ENCODE assay signal across 14 cellular contexts in genomic region chr1:86487131-86487804, GRCh38. TPM values are rescaled to one million over a fixed set of nuclear protein-coding genes. Genes with fewer than 3 reads are reported as not detected.
DNase-seq lines count a peak whose midpoint lies in the region; ATAC-seq, FAIRE-seq and TF ChIP-seq lines count a peak whose summit lies in the region.
"Had no signal": no experiment of that assay in that cellular context is flagged by ENCODE, and none has a peak within 500 bp of the region (broad histone marks: within the 10 kb centered on the region; RNA-seq: fewer than 3 reads in every experiment).

No MANE protein-coding gene starts in this region.

- no peaks in the 10 kb centered on the region for H3K9me2 ChIP-seq in SK-N-SH
- H3K9me2 ChIP-seq in MM.1S (replicated peaks; ENCODE audit: insufficient read depth, low read length): no peaks in the 10 kb centered on the region
- H3K9me2 ChIP-seq in GM23338 (ENCODE audit: insufficient read depth): peaks cover 4% of the 10 kb centered on the region; the same call in 1 of the 2 replicates

- CTCF ChIA-PET in SK-N-SH (lab: Yijun Ruan, JAX): interaction anchor here (1.1 to 5.9 kb wide), 3 partner anchors 12 to 29 kb away, joined by 3 to 52 read pairs (median 12); no protein-coding TSS in a partner anchor

- H4K20me1 ChIP-seq in SK-N-SH (ENCODE audit: insufficient read depth) (no peaks in the 10 kb centered on the region), MM.1S (ENCODE audit: insufficient read depth, low read length) (no peaks in the 10 kb centered on the region), GM23338 (replicated peaks; ENCODE audit: insufficient read depth) (no peaks in the 10 kb centered on the region)

- no peaks in the 10 kb centered on the region for H3K36me3 Mint-ChIP-seq in GM23338 (ENCODE audit: low read depth)
- H3K36me3 Mint-ChIP-seq: CD8-positive, alpha-beta T cell had no signal

- TF ChIP-seq POLR2A in sigmoid colon (IDR thresholded peaks at IDR 0.05): no peak

- H3K9me3 ChIP-seq in SK-N-SH: no peaks in the 10 kb centered on the region
- H3K9me3 ChIP-seq in sigmoid colon: no peaks in the 10 kb centered on the region
- H3K9me3 ChIP-seq in MM.1S (replicated peaks; ENCODE audit: insufficient read depth, low read length): no peaks in the 10 kb centered on the region

- TF ChIP-seq EP300 in SK-N-SH (IDR thresholded peaks at IDR 0.05; ENCODE audit: borderline replicate concordance in 1 of 2, low read depth in 1 of 2, low read length in 1 of 2): 0 out of 4 replicates have a peak, but pooled peaks of 1 of the 2 experiments have one; percentile 24
- no peak for TF ChIP-seq EP300 in sigmoid colon (IDR thresholded peaks at IDR 0.05)

- H2AFZ ChIP-seq in SK-N-SH (ENCODE audit: low read depth) (no peak overlapping the region), MM.1S (ENCODE audit: low read length) (no peak overlapping the region), GM23338 (no peak overlapping the region)
- H2AFZ ChIP-seq: PC-9 had no signal

- no peak overlapping the region for H3K27ac Mint-ChIP-seq in GM23338
- H3K27ac Mint-ChIP-seq: activated T-helper 1 cell treated with anti-CD3 and anti-CD28 coated beads, Interleukin-12 subunit alpha, Interleukin-12 subunit beta, Interleukin-2, Interleukin-4 antibody, amounts not matched to agents 30 ng/mL and 10 ng/mL and 1 ng/mL, durations not matched to agents 14 hours and 24 hours and 36 hours; CD8-positive, alpha-beta T cell had no signal

- H3K27me3 ChIP-seq in SK-N-SH (ENCODE audit: insufficient read depth) (no peaks in the 10 kb centered on the region), sigmoid colon (no peaks in the 10 kb centered on the region), MM.1S (replicated peaks; ENCODE audit: insufficient read depth, low read length) (no peaks in the 10 kb centered on the region), GM23338 (ENCODE audit: insufficient read depth) (no peaks in the 10 kb centered on the region)

- no peak for TF ChIP-seq RAD21 in SK-N-SH (IDR thresholded peaks at IDR 0.05; ENCODE audit: low read length)

- H3F3A ChIP-seq in SK-N-SH (replicated peaks; ENCODE audit: insufficient read depth) (no peaks in the 10 kb centered on the region), MM.1S (ENCODE audit: insufficient read depth, low read length) (no peaks in the 10 kb centered on the region), GM23338 (replicated peaks; ENCODE audit: low read depth) (no peaks in the 10 kb centered on the region)

- peaks cover 3% of the 10 kb centered on the region; the same call in 1 of the 3 replicates for H3K4me1 Mint-ChIP-seq in GM23338

- no peaks in the 10 kb centered on the region for H3K36me3 ChIP-seq in SK-N-SH (replicated peaks in 1 of 2; ENCODE audit: control insufficient read depth in 1 of 2, insufficient read depth in 2 of 2, low read length in 1 of 2)
- no peaks in the 10 kb centered on the region for H3K36me3 ChIP-seq in sigmoid colon
- no peaks in the 10 kb centered on the region for H3K36me3 ChIP-seq in MM.1S (replicated peaks; ENCODE audit: insufficient read depth, low read length)
- H3K36me3 ChIP-seq in GM23338 (ENCODE audit: insufficient read depth): no peaks in the 10 kb centered on the region

- no peak for FAIRE-seq in HTR-8/SVneo (lab: Jason Lieb, UNC)

- no peak overlapping the region for H3K27ac ChIP-seq in SK-N-SH (ENCODE audit: low read depth in 2 of 2, low read length in 1 of 2)
- H3K27ac ChIP-seq in sigmoid colon: peak overlapping the region in 3 of 4 donors; percentile 32 to 43 (median 42)
- no peak overlapping the region for H3K27ac ChIP-seq in MM.1S (ENCODE audit: low read length)
- H3K27ac ChIP-seq in GM23338 (ENCODE audit: low read depth): no peak overlapping the region
- H3K27ac ChIP-seq: PC-9, VCaP had no signal

- POLR2A ChIA-PET in SK-N-SH (lab: Yijun Ruan, JAX): no interaction called here

- H3K4me3 ChIP-seq in SK-N-SH (ENCODE audit: low read depth in 2 of 2, low read length in 1 of 2): no peak overlapping the region
- H3K4me3 ChIP-seq in sigmoid colon: no peak overlapping the region
- no peak overlapping the region for H3K4me3 ChIP-seq in MM.1S (ENCODE audit: low read length)
- no peak overlapping the region for H3K4me3 ChIP-seq in GM23338
- H3K4me3 ChIP-seq: PC-9 had no signal

- no peaks in the 10 kb centered on the region for H3K79me2 ChIP-seq in SK-N-SH (ENCODE audit: insufficient read depth)
- no peaks in the 10 kb centered on the region for H3K79me2 ChIP-seq in MM.1S (ENCODE audit: low read length)
- H3K79me2 ChIP-seq in GM23338 (replicated peaks; ENCODE audit: insufficient read depth): no peaks in the 10 kb centered on the region

- WGBS in SK-N-SH (ENCODE audit: low lambda C conversion rate): 22% methylated on average over 4 of the region's 4 CpGs
- 72 to 74% methylated on average over 4 of the region's 4 CpGs for WGBS in sigmoid colon, 2 donors

- H3K4me1 ChIP-seq in SK-N-SH (ENCODE audit: control insufficient read depth in 1 of 2, insufficient read depth in 2 of 2, low read depth in 1 of 2, low read length in 1 of 2) (no peaks in the 10 kb centered on the region; a peak in 1 of 4 replicates), sigmoid colon (peaks cover 0 to 22% (median 8%) of the 10 kb centered on the region in 4 donors), MM.1S (ENCODE audit: low read length) (no peaks in the 10 kb centered on the region), GM23338 (ENCODE audit: insufficient read depth) (peaks cover 6% of the 10 kb centered on the region)

- TF ChIP-seq CTCF in SK-N-SH (IDR thresholded peaks at IDR 0.05) (no peak), sigmoid colon (IDR thresholded peaks at IDR 0.05) (no peak), MM.1S (IDR thresholded peaks at IDR 0.05; ENCODE audit: low read length) (no peak), GM23338 (conservative IDR thresholded peaks at IDR 0.05; ENCODE audit: low read depth in 2 of 2) (no peak)

- peak; percentile 87 for DNase-seq in COLO829 (ENCODE audit: low spot score)
- DNase-seq in SK-N-SH: no peak
- DNase-seq in fibroblast of the conjunctiva (ENCODE audit: low read depth): peak; percentile 89
- peak; percentile 72 for DNase-seq in sigmoid colon
- no peak for DNase-seq in MM.1S
- no peak for DNase-seq in HTR-8/SVneo (ENCODE audit: insufficient read length, low spot score)
- no peak for DNase-seq in GM23338 (ENCODE audit: low spot score)
- DNase-seq: CD8-positive, alpha-beta T cell; cortex of kidney; NCI-H2081; PC-9 had no signal

- H3K4me2 ChIP-seq in SK-N-SH (no peak overlapping the region), MM.1S (ENCODE audit: low read depth, low read length) (no peak overlapping the region), GM23338 (no peak overlapping the region)
- H3K4me2 ChIP-seq: PC-9 had no signal

- ATAC-seq in GM23338 (no peak), HG03354 (IDR thresholded peaks at IDR 0.05; ENCODE audit: poor library complexity, severe bottlenecking, unreplicated experiment) (no peak)
- ATAC-seq: CD8-positive, alpha-beta T cell had no signal

- no peak overlapping the region for H3K4me3 Mint-ChIP-seq in GM23338
- H3K4me3 Mint-ChIP-seq: activated T-helper 1 cell treated with anti-CD3 and anti-CD28 coated beads, Interleukin-12 subunit alpha, Interleukin-12 subunit beta, Interleukin-2, Interleukin-4 antibody, amounts not matched to agents 30 ng/mL and 10 ng/mL and 1 ng/mL, durations not matched to agents 14 hours and 24 hours and 36 hours; CD8-positive, alpha-beta T cell had no signal

- no peaks in the 10 kb centered on the region for H3K9me3 Mint-ChIP-seq in GM23338
- H3K9me3 Mint-ChIP-seq: activated T-helper 1 cell treated with anti-CD3 and anti-CD28 coated beads, Interleukin-12 subunit alpha, Interleukin-12 subunit beta, Interleukin-2, Interleukin-4 antibody, amounts not matched to agents 30 ng/mL and 10 ng/mL and 1 ng/mL, durations not matched to agents 14 hours and 24 hours and 36 hours; CD8-positive, alpha-beta T cell had no signal

- H3K9ac ChIP-seq in SK-N-SH (no peak overlapping the region), MM.1S (ENCODE audit: low read length) (no peak overlapping the region)

- H3K27me3 Mint-ChIP-seq in GM23338 (ENCODE audit: insufficient read depth, low read depth, poor library complexity): no peaks in the 10 kb centered on the region

- intact Hi-C loops in sigmoid colon (cut with DNase I): no loop called here

TF ChIP-seq in SK-N-SH, 30 proteins besides CTCF, POLR2A, EP300 and RAD21 (continues in another document):
- TF ChIP-seq FOSL2 (IDR thresholded peaks at IDR 0.05; ENCODE audit: borderline replicate concordance, low read depth): 0 out of 2 replicates have a peak, but pooled peaks have one; percentile 8
- peak; percentile 89 for TF ChIP-seq TCF12 (IDR thresholded peaks at IDR 0.05)
- no peak for TF ChIP-seq RCOR1 (IDR thresholded peaks at IDR 0.05; ENCODE audit: low read length)

TF ChIP-seq in GM23338, 12 proteins besides CTCF, POLR2A, EP300 and RAD21 (continues in another document):
- TF ChIP-seq NANOG (IDR thresholded peaks at IDR 0.05; ENCODE audit: borderline replicate concordance) (no peak), EZH2phosphoT487 (IDR thresholded peaks at IDR 0.05; ENCODE audit: unreplicated experiment) (no peak)

RNA-seq across cellular contexts. Expression of gene CLCA1, which starts 18.5 kb away (rescaled TPM):
- polyA plus RNA-seq in SK-N-SH (2012; rRNA removed) (not detected in 2 replicates), sigmoid colon (100 to 1,000 TPM; 184 to 262 (median 201) TPM), GM23338 (2016; fragmentation: Nextera tagmentation; extraction: Ambion mirVana) (not detected in 2 replicates)
- not detected in 2 replicates for polyA plus RNA-seq in SK-N-SH (2012; cell fraction: cytosol; rRNA removed)
- not detected in 2 replicates for polyA plus RNA-seq in SK-N-SH (2012; cell fraction: nucleus; rRNA removed)
- under 1 TPM in 1 of 4 donors, not detected in 3; 0.83 TPM for total RNA-seq in sigmoid colon
- total RNA-seq in GM23338 (2014; rRNA removed; shearing (Covaris generic)): not detected in 2 replicates
- total RNA-seq: activated T-helper 1 cell treated with anti-CD3 and anti-CD28 coated beads, Interleukin-12 subunit alpha, Interleukin-12 subunit beta, Interleukin-2, Interleukin-4 antibody, amounts not matched to agents 30 ng/mL and 10 ng/mL and 1 ng/mL, durations not matched to agents 14 hours and 24 hours and 36 hours; CD8-positive, alpha-beta T cell; PC-9 had no signal

RNA-seq across cellular contexts. Expression of gene CLCA4, which starts 59.6 kb away (rescaled TPM):
- polyA plus RNA-seq in SK-N-SH (2012; rRNA removed) (not detected in 2 replicates), sigmoid colon (100 to 1,000 TPM; 168 to 854 (median 502) TPM), GM23338 (2016; fragmentation: Nextera tagmentation; extraction: Ambion mirVana) (not detected in 2 replicates)
- polyA plus RNA-seq in SK-N-SH (2012; cell fraction: cytosol; rRNA removed): not detected in 2 replicates
- not detected in 2 replicates for polyA plus RNA-seq in SK-N-SH (2012; cell fraction: nucleus; rRNA removed)
- total RNA-seq in sigmoid colon: 1 to 10 TPM in 2 of 4 donors, not detected in 2; 1.7 to 2.1 TPM
- not detected in 2 replicates for total RNA-seq in GM23338 (2014; rRNA removed; shearing (Covaris generic))
- total RNA-seq: activated T-helper 1 cell treated with anti-CD3 and anti-CD28 coated beads, Interleukin-12 subunit alpha, Interleukin-12 subunit beta, Interleukin-2, Interleukin-4 antibody, amounts not matched to agents 30 ng/mL and 10 ng/mL and 1 ng/mL, durations not matched to agents 14 hours and 24 hours and 36 hours; CD8-positive, alpha-beta T cell; PC-9 had no signal

Comparison
In these comparisons a context has a peak if more than half of its experiments do, and no peak if none do; other contexts are left out.
1. DNase-seq: peak in COLO829 (single experiment), fibroblast of the conjunctiva (single experiment) and sigmoid colon (single experiment); none in SK-N-SH (single experiment), MM.1S (single experiment), HTR-8/SVneo (single experiment) and GM23338 (single experiment).
2. H3K27ac ChIP-seq: peak in sigmoid colon (3 of 4); none in SK-N-SH (0 of 2), MM.1S (single experiment) and GM23338 (single experiment).
3. RNA of gene CLCA1, which starts 18.5 kb away (polyA plus RNA-seq): 184 to 262 TPM in sigmoid colon; not detected in SK-N-SH and not detected in GM23338; every median in the first group is over 100 times any median in the second.
4. RNA of gene CLCA4, which starts 59.6 kb away (polyA plus RNA-seq): 168 to 854 TPM in sigmoid colon; not detected in SK-N-SH and not detected in GM23338; every median in the first group is over 100 times any median in the second.